Comparison of ENCODE assay signal across 20 cellular contexts in genomic region chr1:246081138-246081702, GRCh38.
DNase-seq lines count a peak whose midpoint lies in the region; ATAC-seq and TF ChIP-seq lines count a peak whose summit lies in the region.
"Had no signal": no experiment of that assay in that cellular context is flagged by ENCODE, and none has a peak within 500 bp of the region (broad histone marks: within the 10 kb centered on the region; RNA-seq: fewer than 3 reads in every experiment).

No MANE protein-coding gene starts in this region.

- in situ Hi-C loops in SK-MEL-5 (cut with HindIII; ENCODE audit: low pct_unique_long_range_greater_than_20kb, low sequenced_read_pairs): no loop called here

- H3K9me3 Mint-ChIP-seq in natural killer cell (no peaks in the 10 kb centered on the region), progenitor cell of endocrine pancreas (ENCODE audit: low read depth) (peaks cover 21% of the 10 kb centered on the region)
- H3K9me3 Mint-ChIP-seq in natural killer cell treated with Interleukin-12 subunit alpha and Interleukin-12 subunit beta and Interleukin-15 and Interleukin-18, amount 100 ng/mL, for 72 hours: no peaks in the 10 kb centered on the region

- intact Hi-C loops in natural killer cell (cut with micrococcal nuclease): no loop called here
- intact Hi-C loops in lower leg skin (cut with DNase I; ENCODE audit: low total_unique reads): no loop called here

- H3K4me1 Mint-ChIP-seq in natural killer cell (peaks cover 5 to 23% of the 10 kb centered on the region in 2 donors), progenitor cell of endocrine pancreas (ENCODE audit: low read depth) (peaks cover 13% of the 10 kb centered on the region)
- H3K4me1 Mint-ChIP-seq in natural killer cell treated with Interleukin-12 subunit alpha and Interleukin-12 subunit beta and Interleukin-15 and Interleukin-18, amount 100 ng/mL, for 72 hours (ENCODE audit: low read depth in 2 of 2): peaks cover 5 to 6% of the 10 kb centered on the region in 2 donors

- no peaks in the 10 kb centered on the region for H3K27me3 Mint-ChIP-seq in natural killer cell (ENCODE audit: low read depth in 2 of 2)
- no peaks in the 10 kb centered on the region for H3K27me3 Mint-ChIP-seq in natural killer cell treated with Interleukin-12 subunit alpha and Interleukin-12 subunit beta and Interleukin-15 and Interleukin-18, amount 100 ng/mL, for 72 hours
- no peaks in the 10 kb centered on the region for H3K27me3 Mint-ChIP-seq in progenitor cell of endocrine pancreas

- H3K4me3 Mint-ChIP-seq in natural killer cell: no peak overlapping the region
- H3K4me3 Mint-ChIP-seq in natural killer cell treated with Interleukin-12 subunit alpha and Interleukin-12 subunit beta and Interleukin-15 and Interleukin-18, amount 100 ng/mL, for 72 hours: no peak overlapping the region
- no peak overlapping the region for H3K4me3 Mint-ChIP-seq in progenitor cell of endocrine pancreas (ENCODE audit: low read depth)
- H3K4me3 Mint-ChIP-seq: CD14-positive monocyte had no signal

- TF ChIP-seq POLR2A in lower leg skin (IDR thresholded peaks at IDR 0.05): no peak

- no peak for DNase-seq in natural killer cell
- DNase-seq in natural killer cell treated with Interleukin-12 subunit alpha and Interleukin-12 subunit beta and Interleukin-15 and Interleukin-18, amount 100 ng/mL, for 72 hours (ENCODE audit: low spot score): no peak
- peak; percentile 34 for DNase-seq in SK-MEL-5 (ENCODE audit: low read depth, low spot score)
- no peak for DNase-seq in progenitor cell of endocrine pancreas (ENCODE audit: low spot score, unreplicated experiment)
- DNase-seq in lower leg skin (ENCODE audit: low spot score in 2 of 2): no peak
- DNase-seq in T1000 (lab: John Stamatoyannopoulos, UW): no peak
- DNase-seq: 8988T; CD8-positive, alpha-beta memory T cell; COR-L47; DMS 273 treated with DMSO at 0.1 percent for 48 hours; DMS53; DND-41; EL; GM23248; IMR-90 had no signal

- no peaks in the 10 kb centered on the region for H3K36me3 Mint-ChIP-seq in natural killer cell
- no peaks in the 10 kb centered on the region for H3K36me3 Mint-ChIP-seq in natural killer cell treated with Interleukin-12 subunit alpha and Interleukin-12 subunit beta and Interleukin-15 and Interleukin-18, amount 100 ng/mL, for 72 hours
- peaks cover 5% of the 10 kb centered on the region for H3K36me3 Mint-ChIP-seq in progenitor cell of endocrine pancreas (ENCODE audit: insufficient read depth)

- TF ChIP-seq CTCF in natural killer cell (IDR thresholded peaks at IDR 0.05) (no peak), progenitor cell of endocrine pancreas (IDR thresholded peaks at IDR 0.05; ENCODE audit: unreplicated experiment) (no peak), lower leg skin (IDR thresholded peaks at IDR 0.05) (no peak)

- ATAC-seq in natural killer cell: peak in 1 of 3 donors; percentile 46
- ATAC-seq in natural killer cell treated with Interleukin-12 subunit alpha and Interleukin-12 subunit beta and Interleukin-15 and Interleukin-18, amount 100 ng/mL, for 72 hours: no peak
- no peak for ATAC-seq in GM21786 (IDR thresholded peaks at IDR 0.05; ENCODE audit: unreplicated experiment)
- ATAC-seq: GM12878 had no signal

- 88 to 94% methylated on average over 4 of the region's 4 CpGs for WGBS in lower leg skin, 2 donors

- H3K27ac Mint-ChIP-seq in natural killer cell: peak overlapping the region; percentile 2 to 58
- no peak overlapping the region for H3K27ac Mint-ChIP-seq in natural killer cell treated with Interleukin-12 subunit alpha and Interleukin-12 subunit beta and Interleukin-15 and Interleukin-18, amount 100 ng/mL, for 72 hours
- H3K27ac Mint-ChIP-seq in progenitor cell of endocrine pancreas: peak overlapping the region; percentile 77
- H3K27ac Mint-ChIP-seq: CD14-positive monocyte had no signal

- no peak overlapping the region for H3K4me3 ChIP-seq in lower leg skin (ENCODE audit: low read depth, poor library complexity, severe bottlenecking)
- H3K4me3 ChIP-seq: BLaER1, GM12878, GM23248, HAP-1 had no signal

Comparison
In these comparisons a context has a peak if more than half of its experiments do, and no peak if none do; other contexts are left out.
1. H3K27ac Mint-ChIP-seq: peak in natural killer cell (2 of 2) and progenitor cell of endocrine pancreas (single experiment); none in natural killer cell treated with Interleukin-12 subunit alpha and Interleukin-12 subunit beta and Interleukin-15 and Interleukin-18, amount 100 ng/mL, for 72 hours (0 of 2).